Comparison of ENCODE assay signal across 1 cellular context in genomic region chr16:77807-78443, GRCh38.
A peak's percentile ranks its signal among the peaks of the same experiment; 100 is the strongest.
TF ChIP-seq lines count a peak whose summit lies in the region.

TSS of gene MPG (plus strand) at chr16:78225. CDS start at chr16:78310, 85 bp downstream.

TF ChIP-seq in A549, 52 proteins besides CTCF, POLR2A, EP300 and RAD21 (continued from another document):
- TF ChIP-seq MAZ (IDR thresholded peaks at IDR 0.05; ENCODE audit: borderline replicate concordance, low read depth, low read length) (no peak), EHMT2 (IDR thresholded peaks at IDR 0.05; ENCODE audit: low read depth) (no peak), CBX8 (IDR thresholded peaks at IDR 0.05) (no peak), GATA3 (IDR thresholded peaks at IDR 0.05; ENCODE audit: borderline replicate concordance) (no peak), E2F6 (IDR thresholded peaks at IDR 0.05; ENCODE audit: borderline replicate concordance, low read depth) (peak; percentile 73; the same call in 1 of the 2 replicates), CEBPB (IDR thresholded peaks at IDR 0.05) (no peak), CHD2 (IDR thresholded peaks at IDR 0.05; ENCODE audit: low read length, partially characterized antibody) (no peak), ZSCAN20 (CRISPR knock-in tag; IDR thresholded peaks at IDR 0.05) (no peak), SMC3 (IDR thresholded peaks at IDR 0.05) (no peak), ESRRA (IDR thresholded peaks at IDR 0.05; ENCODE audit: borderline replicate concordance, low read length) (no peak), POLR2AphosphoS2 (conservative IDR thresholded peaks at IDR 0.05; ENCODE audit: low read length) (no peak), TP53 (CRISPR knock-in tag; IDR thresholded peaks at IDR 0.05) (no peak), NPAS2 (CRISPR knock-in tag; IDR thresholded peaks at IDR 0.05; ENCODE audit: borderline replicate concordance) (no peak), BHLHE40 (IDR thresholded peaks at IDR 0.05; ENCODE audit: low read depth, low read length) (no peak), BCL3 (IDR thresholded peaks at IDR 0.05) (peak; percentile 72; the same call in 1 of the 3 replicates), MAX (IDR thresholded peaks at IDR 0.05) (peak; percentile 93), HOXA7 (CRISPR knock-in tag; IDR thresholded peaks at IDR 0.05) (no peak), ATOH8 (CRISPR knock-in tag; IDR thresholded peaks at IDR 0.05; ENCODE audit: low read depth) (no peak), NR3C1 (IDR thresholded peaks at IDR 0.05) (no peak), CBX2 (IDR thresholded peaks at IDR 0.05; ENCODE audit: borderline replicate concordance, low read depth) (no peak), FOSL2 (IDR thresholded peaks at IDR 0.05) (no peak), FOSL2 (CRISPR knock-in tag; IDR thresholded peaks at IDR 0.05) (no peak)
TF ChIP-seq in A549: peak in this region for 7.
